Comparison of ENCODE assay signal across 8 cellular contexts in the genomic region with DNA sequence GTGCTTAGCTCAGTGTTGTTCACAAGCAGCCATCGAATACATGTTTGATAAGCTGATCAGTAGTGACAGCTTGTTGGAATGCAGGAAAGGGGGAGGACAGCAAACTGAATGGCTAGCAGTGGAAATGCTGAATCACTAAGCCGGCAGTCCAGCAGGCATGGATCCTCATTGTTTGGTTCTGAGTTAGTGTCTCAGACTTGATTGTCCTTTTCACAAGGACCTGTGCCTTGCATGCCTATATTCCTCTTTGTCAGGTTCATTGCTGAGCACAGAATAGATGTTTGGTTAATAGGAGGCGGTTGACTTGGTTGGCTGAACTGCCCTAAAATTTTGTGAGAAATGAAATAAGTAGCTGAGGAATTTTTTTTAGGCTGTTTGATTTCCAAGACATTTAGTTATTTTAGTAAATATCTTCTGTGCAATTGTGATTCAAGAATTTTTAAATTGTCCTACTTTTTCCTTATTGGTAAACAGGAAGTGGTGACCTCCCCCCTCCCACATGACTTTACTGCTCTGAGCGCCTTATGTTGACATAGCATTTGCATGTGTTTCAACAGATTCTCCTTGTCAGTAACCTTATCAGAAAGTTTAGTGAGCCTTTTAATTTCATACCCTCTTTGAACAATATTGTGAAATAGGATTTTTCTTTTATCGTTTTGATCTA. TPM values are rescaled to one million over a fixed set of nuclear protein-coding genes. Genes with fewer than 3 reads are reported as not detected.
DNase-seq lines count a peak whose midpoint lies in the region; ATAC-seq and TF ChIP-seq lines count a peak whose summit lies in the region.

No MANE protein-coding gene starts in this region.

- H3K4me3 ChIP-seq in NB4 (ENCODE audit: low read depth, low read length), result no peak overlapping the region

- H3K9me3 Mint-ChIP-seq in CD14-positive monocyte, result peaks cover 0 to 2% (median 0%) of the 10 kb centered on the region in 7 donors
- no peaks in the 10 kb centered on the region for H3K9me3 Mint-ChIP-seq in mesothelial cell of epicardium

- intact Hi-C loops in CD14-positive monocyte (cut with micrococcal nuclease) (no loop called here), head of caudate nucleus (cut with DNase I) (no loop called here)

- H3K27me3 Mint-ChIP-seq in CD14-positive monocyte (ENCODE audit: low read depth in 3 of 3) (no peaks in the 10 kb centered on the region), mesothelial cell of epicardium (ENCODE audit: low read depth) (no peaks in the 10 kb centered on the region)

- H3K27ac Mint-ChIP-seq in CD14-positive monocyte, result peak overlapping the region; percentile 49 to 87 (median 62)
- H3K27ac Mint-ChIP-seq in mesothelial cell of epicardium, result peak overlapping the region; percentile 64

- ATAC-seq in GM21447 (IDR thresholded peaks at IDR 0.05; ENCODE audit: unreplicated experiment) (no peak), GM21619 (IDR thresholded peaks at IDR 0.05; ENCODE audit: unreplicated experiment) (no peak)

- no peak for TF ChIP-seq POLR2A in NB4 (IDR thresholded peaks at IDR 0.05; ENCODE audit: extremely low read depth, insufficient read length)

- H3K4me1 Mint-ChIP-seq in CD14-positive monocyte (peaks cover 13% of the 10 kb centered on the region), mesothelial cell of epicardium (peaks cover 18% of the 10 kb centered on the region)

- DNase-seq in CD14-positive monocyte (ENCODE audit: low spot score) (no peak), NB4 (ENCODE audit: low read depth) (peak; percentile 82), dermis microvascular lymphatic vessel endothelial cell (ENCODE audit: low read depth in 2 of 2) (peak; percentile 63 to 87), mesothelial cell of epicardium (ENCODE audit: low spot score in 2 of 2, unreplicated experiment in 2 of 2) (no peak), NCI-H2081 (lab: John Stamatoyannopoulos, UW) (no peak), head of caudate nucleus (no peak)

- H3K36me3 Mint-ChIP-seq in CD14-positive monocyte (peaks cover 70 to 93% of the 10 kb centered on the region in 2 donors), mesothelial cell of epicardium (peaks cover 25% of the 10 kb centered on the region)

- H3K4me3 Mint-ChIP-seq in CD14-positive monocyte (no peak overlapping the region), mesothelial cell of epicardium (no peak overlapping the region)

- TF ChIP-seq CTCF in CD14-positive monocyte (IDR thresholded peaks at IDR 0.05) (no peak), NB4 (IDR thresholded peaks at IDR 0.05; ENCODE audit: low read depth, low read length) (no peak), mesothelial cell of epicardium (IDR thresholded peaks at IDR 0.05; ENCODE audit: unreplicated experiment) (no peak)

RNA-seq across cellular contexts. Expression of a gene that starts 21.4 kb away (rescaled TPM):
- polyA plus RNA-seq in CD14-positive monocyte, result under 1 TPM in 1 of 2 donors, not detected in 1; 0.12 TPM
- total RNA-seq in dermis microvascular lymphatic vessel endothelial cell (1.8 and 2.1 TPM in 2 replicates), mesothelial cell of epicardium (35.0 to 36.5 TPM (median 35.8 TPM) in 3 replicates)

Comparison
In these comparisons a context has a peak if more than half of its experiments do, and no peak if none do; other contexts are left out.
1. DNase-seq: peak in NB4 (single experiment) and dermis microvascular lymphatic vessel endothelial cell (2 of 2); none in CD14-positive monocyte (single experiment), mesothelial cell of epicardium (0 of 2), NCI-H2081 (0 of 2) and head of caudate nucleus (0 of 42).
2. RNA of a gene that starts 21.4 kb away (total RNA-seq): 35.0 to 36.5 TPM in mesothelial cell of epicardium; 1.8 to 2.1 TPM in dermis microvascular lymphatic vessel endothelial cell; every median in the first group is over 10 times any median in the second.